Comparison of ENCODE assay signal across 1 cellular context in the genomic region with DNA sequence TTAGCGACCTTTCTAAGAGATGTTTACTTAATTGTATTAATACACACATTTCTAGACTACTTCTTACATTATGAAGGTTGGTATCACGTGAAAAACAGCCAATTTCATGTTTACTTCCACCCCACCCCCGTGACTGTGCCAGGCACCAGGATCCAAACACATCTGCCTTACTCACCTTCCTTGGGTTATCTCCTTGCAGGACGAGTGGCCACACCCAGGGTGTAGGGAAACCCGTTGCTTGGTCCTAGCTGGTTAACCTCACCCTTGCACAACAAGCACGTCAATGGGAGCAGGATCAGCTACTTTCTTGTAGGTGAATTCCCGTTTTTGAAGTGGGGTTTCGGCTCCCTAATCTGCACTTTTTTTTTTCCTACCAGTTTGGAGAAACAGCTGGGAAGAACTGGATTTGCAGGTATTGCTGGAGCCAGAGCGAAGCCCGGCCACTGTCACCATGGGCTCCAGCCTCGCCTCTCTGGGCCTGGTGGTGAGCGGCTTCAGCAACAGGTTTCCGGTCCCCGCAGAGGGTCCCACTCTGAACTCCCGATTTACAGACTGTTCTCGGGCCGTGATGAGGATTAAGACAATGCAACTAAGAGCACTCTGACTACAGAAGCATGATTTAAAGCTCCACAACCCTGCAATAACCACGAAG.
TF ChIP-seq lines count a peak whose summit lies in the region.

No MANE protein-coding gene starts in this region.

TF ChIP-seq in K562, 482 proteins besides CTCF, POLR2A, EP300 and RAD21:
- TF ChIP-seq, protein P1, sequence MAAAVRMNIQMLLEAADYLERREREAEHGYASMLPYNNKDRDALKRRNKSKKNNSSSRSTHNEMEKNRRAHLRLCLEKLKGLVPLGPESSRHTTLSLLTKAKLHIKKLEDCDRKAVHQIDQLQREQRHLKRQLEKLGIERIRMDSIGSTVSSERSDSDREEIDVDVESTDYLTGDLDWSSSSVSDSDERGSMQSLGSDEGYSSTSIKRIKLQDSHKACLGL (CRISPR knock-in tag; IDR thresholded peaks at IDR 0.05; ENCODE audit: borderline replicate concordance, poor library complexity, severe bottlenecking): no peak
- 0 out of 2 replicates have a peak, but pooled peaks have one; percentile 21 for TF ChIP-seq EHMT2 (IDR thresholded peaks at IDR 0.05)
- TF ChIP-seq, protein P2, sequence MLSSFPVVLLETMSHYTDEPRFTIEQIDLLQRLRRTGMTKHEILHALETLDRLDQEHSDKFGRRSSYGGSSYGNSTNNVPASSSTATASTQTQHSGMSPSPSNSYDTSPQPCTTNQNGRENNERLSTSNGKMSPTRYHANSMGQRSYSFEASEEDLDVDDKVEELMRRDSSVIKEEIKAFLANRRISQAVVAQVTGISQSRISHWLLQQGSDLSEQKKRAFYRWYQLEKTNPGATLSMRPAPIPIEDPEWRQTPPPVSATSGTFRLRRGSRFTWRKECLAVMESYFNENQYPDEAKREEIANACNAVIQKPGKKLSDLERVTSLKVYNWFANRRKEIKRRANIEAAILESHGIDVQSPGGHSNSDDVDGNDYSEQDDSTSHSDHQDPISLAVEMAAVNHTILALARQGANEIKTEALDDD (IDR thresholded peaks at IDR 0.05): peak; percentile 85
- TF ChIP-seq CTBP1 (IDR thresholded peaks at IDR 0.05; ENCODE audit: borderline replicate concordance): peak; percentile 34; the same call in 1 of the 2 replicates
- TF ChIP-seq CEBPB (tag; IDR thresholded peaks at IDR 0.05): peak; percentile 29; the same call in 1 of the 2 replicates
- no peak for TF ChIP-seq TCF7 (IDR thresholded peaks at IDR 0.05; ENCODE audit: borderline replicate concordance)
